In the genomic region with DNA sequence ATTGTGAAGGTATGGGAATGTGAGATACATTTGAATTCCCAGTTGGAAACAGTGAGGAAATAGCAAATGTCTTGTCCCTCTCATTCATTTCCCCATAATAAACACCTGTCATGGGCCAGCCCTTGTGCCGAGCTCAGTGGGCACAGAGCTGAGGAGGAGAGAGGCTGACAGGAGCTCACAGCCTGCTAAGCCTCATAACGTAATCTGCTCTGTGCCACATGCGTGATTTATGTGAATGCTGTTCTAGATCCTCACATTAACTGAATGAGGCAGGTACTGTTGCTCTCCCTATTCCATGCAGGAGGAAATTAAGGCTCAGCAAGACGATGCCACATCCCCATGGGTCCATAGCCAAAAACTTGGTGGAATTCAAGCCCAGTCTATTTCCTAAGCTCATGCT, we compare ENCODE assay signal across 26 cellular contexts. TPM values are rescaled to one million over a fixed set of nuclear protein-coding genes. Genes with fewer than 3 reads are reported as not detected.
"Had no signal": no experiment of that assay in that cellular context is flagged by ENCODE, and none has a peak within 500 bp of the region (broad histone marks: within the 10 kb centered on the region; RNA-seq: fewer than 3 reads in every experiment).

No MANE protein-coding gene starts in this region.

- FAIRE-seq: colon had no signal

- H3K27me3 ChIP-seq: hepatocyte, neutrophil, sigmoid colon, testis, tibial nerve had no signal

- H3K4me3 ChIP-seq: hepatocyte, sigmoid colon, skin epidermis, testis, tibial nerve had no signal

- H3K27me3 Mint-ChIP-seq: dendritic cell treated with granulocyte-macrophage colony-stimulating factor and Interleukin-4, amounts not matched to agents 40 ng/mL and 50 ng/mL, for 4 days; naive thymus-derived CD8-positive, alpha-beta T cell; stimulated activated naive CD8-positive, alpha-beta T cell treated with anti-CD3 and anti-CD28 coated beads, Interleukin-15, Interleukin-2, amounts not matched to agents 100 ng/mL and 50 ng/mL, for 24 hours had no signal

- H3K27ac Mint-ChIP-seq: dendritic cell treated with granulocyte-macrophage colony-stimulating factor and Interleukin-4, amounts not matched to agents 40 ng/mL and 50 ng/mL, for 4 days; stimulated activated naive CD8-positive, alpha-beta T cell treated with anti-CD3 and anti-CD28 coated beads, Interleukin-15, Interleukin-2, amounts not matched to agents 100 ng/mL and 50 ng/mL, for 24 hours had no signal

- H3K4me2 ChIP-seq: hepatocyte had no signal

- H3K4me3 Mint-ChIP-seq: dendritic cell treated with granulocyte-macrophage colony-stimulating factor and Interleukin-4, amounts not matched to agents 40 ng/mL and 50 ng/mL, for 4 days; naive thymus-derived CD8-positive, alpha-beta T cell; stimulated activated naive CD8-positive, alpha-beta T cell treated with anti-CD3 and anti-CD28 coated beads, Interleukin-15, Interleukin-2, amounts not matched to agents 100 ng/mL and 50 ng/mL, for 24 hours had no signal

- H3K9me3 ChIP-seq: neutrophil, sigmoid colon, testis, tibial nerve had no signal

- DNase-seq: cerebellar nuclear complex; foreskin melanocyte; head of caudate nucleus; left colon; left ventricle myocardium superior; stimulated activated CD4-positive, alpha-beta T cell treated with anti-CD3 and anti-CD28 coated beads, Interleukin-12 subunit alpha, Interleukin-12 subunit beta, amount 100 ng/mL, for 4 hours; stimulated activated CD4-positive, alpha-beta T cell treated with anti-CD3 and anti-CD28 coated beads, Interleukin-2, amount 100 ng/mL, for 48 hours; testis had no signal

- H3K27ac ChIP-seq: hepatocyte, neutrophil had no signal

- H2AFZ ChIP-seq: hepatocyte had no signal

- ATAC-seq: left colon; left ventricle myocardium superior; naive thymus-derived CD8-positive, alpha-beta T cell had no signal

RNA-seq across cellular contexts. Expression of gene RHO, which starts 35.2 kb away (rescaled TPM):
- total RNA-seq: hepatocyte, kidney epithelial cell, left colon, left ventricle myocardium superior, lung microvascular endothelial cell, mesenteric fat pad, osteoblast, pulmonary artery endothelial cell, sigmoid colon, subcutaneous adipose tissue, tibial nerve, urinary bladder had no signal
- polyA plus RNA-seq: esophagus; naive thymus-derived CD8-positive, alpha-beta T cell; neural cell; sigmoid colon; urinary bladder had no signal

RNA-seq across cellular contexts. Expression of gene H1-8, which starts 49.8 kb away (rescaled TPM):
- total RNA-seq: hepatocyte; kidney epithelial cell; left colon; left ventricle myocardium superior; lung microvascular endothelial cell; mesenteric fat pad; naive thymus-derived CD8-positive, alpha-beta T cell; osteoblast; pulmonary artery endothelial cell; sigmoid colon; subcutaneous adipose tissue; tibial nerve; urinary bladder had no signal
- polyA plus RNA-seq: esophagus; hepatocyte; naive thymus-derived CD8-positive, alpha-beta T cell; neural cell; sigmoid colon; urinary bladder had no signal
